ENCODE assay signal across 3 cellular contexts in genomic region chr18:79704631-79705030, GRCh38.
"Had no signal": no experiment of that assay in that cellular context is flagged by ENCODE, and none has a peak within 500 bp of the region (broad histone marks: within the 10 kb centered on the region; RNA-seq: fewer than 3 reads in every experiment).

No MANE protein-coding gene starts in this region.

- H3K4me3 ChIP-seq: GM12878 had no signal

- DNase-seq: GDM1, GF-D8 had no signal

- ATAC-seq: GM12878 had no signal
